ENCODE assay signal across 1 cellular context in genomic region chr3:37052860-37053259, GRCh38.
TF ChIP-seq lines count a peak whose summit lies in the region.

No MANE protein-coding gene starts in this region.

TF ChIP-seq in HepG2, 621 proteins besides CTCF, POLR2A, EP300 and RAD21:
- no peak for TF ChIP-seq SMAD1 (CRISPR knock-in tag; IDR thresholded peaks at IDR 0.05; ENCODE audit: borderline replicate concordance, low read depth)
- TF ChIP-seq SIN3B (IDR thresholded peaks at IDR 0.05; ENCODE audit: low read length): no peak
- no peak for TF ChIP-seq PCBP2 (optimal IDR thresholded peaks at IDR 0.05; ENCODE audit: low read depth, low read length, poor library complexity, severe bottlenecking)
- no peak for TF ChIP-seq ZNF615 (CRISPR knock-in tag; IDR thresholded peaks at IDR 0.05; ENCODE audit: borderline replicate concordance)
- TF ChIP-seq, protein P1, sequence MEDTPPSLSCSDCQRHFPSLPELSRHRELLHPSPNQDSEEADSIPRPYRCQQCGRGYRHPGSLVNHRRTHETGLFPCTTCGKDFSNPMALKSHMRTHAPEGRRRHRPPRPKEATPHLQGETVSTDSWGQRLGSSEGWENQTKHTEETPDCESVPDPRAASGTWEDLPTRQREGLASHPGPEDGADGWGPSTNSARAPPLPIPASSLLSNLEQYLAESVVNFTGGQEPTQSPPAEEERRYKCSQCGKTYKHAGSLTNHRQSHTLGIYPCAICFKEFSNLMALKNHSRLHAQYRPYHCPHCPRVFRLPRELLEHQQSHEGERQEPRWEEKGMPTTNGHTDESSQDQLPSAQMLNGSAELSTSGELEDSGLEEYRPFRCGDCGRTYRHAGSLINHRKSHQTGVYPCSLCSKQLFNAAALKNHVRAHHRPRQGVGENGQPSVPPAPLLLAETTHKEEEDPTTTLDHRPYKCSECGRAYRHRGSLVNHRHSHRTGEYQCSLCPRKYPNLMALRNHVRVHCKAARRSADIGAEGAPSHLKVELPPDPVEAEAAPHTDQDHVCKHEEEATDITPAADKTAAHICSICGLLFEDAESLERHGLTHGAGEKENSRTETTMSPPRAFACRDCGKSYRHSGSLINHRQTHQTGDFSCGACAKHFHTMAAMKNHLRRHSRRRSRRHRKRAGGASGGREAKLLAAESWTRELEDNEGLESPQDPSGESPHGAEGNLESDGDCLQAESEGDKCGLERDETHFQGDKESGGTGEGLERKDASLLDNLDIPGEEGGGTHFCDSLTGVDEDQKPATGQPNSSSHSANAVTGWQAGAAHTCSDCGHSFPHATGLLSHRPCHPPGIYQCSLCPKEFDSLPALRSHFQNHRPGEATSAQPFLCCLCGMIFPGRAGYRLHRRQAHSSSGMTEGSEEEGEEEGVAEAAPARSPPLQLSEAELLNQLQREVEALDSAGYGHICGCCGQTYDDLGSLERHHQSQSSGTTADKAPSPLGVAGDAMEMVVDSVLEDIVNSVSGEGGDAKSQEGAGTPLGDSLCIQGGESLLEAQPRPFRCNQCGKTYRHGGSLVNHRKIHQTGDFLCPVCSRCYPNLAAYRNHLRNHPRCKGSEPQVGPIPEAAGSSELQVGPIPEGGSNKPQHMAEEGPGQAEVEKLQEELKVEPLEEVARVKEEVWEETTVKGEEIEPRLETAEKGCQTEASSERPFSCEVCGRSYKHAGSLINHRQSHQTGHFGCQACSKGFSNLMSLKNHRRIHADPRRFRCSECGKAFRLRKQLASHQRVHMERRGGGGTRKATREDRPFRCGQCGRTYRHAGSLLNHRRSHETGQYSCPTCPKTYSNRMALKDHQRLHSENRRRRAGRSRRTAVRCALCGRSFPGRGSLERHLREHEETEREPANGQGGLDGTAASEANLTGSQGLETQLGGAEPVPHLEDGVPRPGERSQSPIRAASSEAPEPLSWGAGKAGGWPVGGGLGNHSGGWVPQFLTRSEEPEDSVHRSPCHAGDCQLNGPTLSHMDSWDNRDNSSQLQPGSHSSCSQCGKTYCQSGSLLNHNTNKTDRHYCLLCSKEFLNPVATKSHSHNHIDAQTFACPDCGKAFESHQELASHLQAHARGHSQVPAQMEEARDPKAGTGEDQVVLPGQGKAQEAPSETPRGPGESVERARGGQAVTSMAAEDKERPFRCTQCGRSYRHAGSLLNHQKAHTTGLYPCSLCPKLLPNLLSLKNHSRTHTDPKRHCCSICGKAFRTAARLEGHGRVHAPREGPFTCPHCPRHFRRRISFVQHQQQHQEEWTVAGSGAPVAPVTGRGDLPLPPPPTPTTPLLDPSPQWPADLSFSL (CRISPR knock-in tag; IDR thresholded peaks at IDR 0.05): no peak
- no peak for TF ChIP-seq NBN (conservative IDR thresholded peaks at IDR 0.05)
- TF ChIP-seq, protein P2, sequence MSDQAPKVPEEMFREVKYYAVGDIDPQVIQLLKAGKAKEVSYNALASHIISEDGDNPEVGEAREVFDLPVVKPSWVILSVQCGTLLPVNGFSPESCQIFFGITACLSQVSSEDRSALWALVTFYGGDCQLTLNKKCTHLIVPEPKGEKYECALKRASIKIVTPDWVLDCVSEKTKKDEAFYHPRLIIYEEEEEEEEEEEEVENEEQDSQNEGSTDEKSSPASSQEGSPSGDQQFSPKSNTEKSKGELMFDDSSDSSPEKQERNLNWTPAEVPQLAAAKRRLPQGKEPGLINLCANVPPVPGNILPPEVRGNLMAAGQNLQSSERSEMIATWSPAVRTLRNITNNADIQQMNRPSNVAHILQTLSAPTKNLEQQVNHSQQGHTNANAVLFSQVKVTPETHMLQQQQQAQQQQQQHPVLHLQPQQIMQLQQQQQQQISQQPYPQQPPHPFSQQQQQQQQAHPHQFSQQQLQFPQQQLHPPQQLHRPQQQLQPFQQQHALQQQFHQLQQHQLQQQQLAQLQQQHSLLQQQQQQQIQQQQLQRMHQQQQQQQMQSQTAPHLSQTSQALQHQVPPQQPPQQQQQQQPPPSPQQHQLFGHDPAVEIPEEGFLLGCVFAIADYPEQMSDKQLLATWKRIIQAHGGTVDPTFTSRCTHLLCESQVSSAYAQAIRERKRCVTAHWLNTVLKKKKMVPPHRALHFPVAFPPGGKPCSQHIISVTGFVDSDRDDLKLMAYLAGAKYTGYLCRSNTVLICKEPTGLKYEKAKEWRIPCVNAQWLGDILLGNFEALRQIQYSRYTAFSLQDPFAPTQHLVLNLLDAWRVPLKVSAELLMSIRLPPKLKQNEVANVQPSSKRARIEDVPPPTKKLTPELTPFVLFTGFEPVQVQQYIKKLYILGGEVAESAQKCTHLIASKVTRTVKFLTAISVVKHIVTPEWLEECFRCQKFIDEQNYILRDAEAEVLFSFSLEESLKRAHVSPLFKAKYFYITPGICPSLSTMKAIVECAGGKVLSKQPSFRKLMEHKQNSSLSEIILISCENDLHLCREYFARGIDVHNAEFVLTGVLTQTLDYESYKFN (CRISPR knock-in tag; conservative IDR thresholded peaks at IDR 0.05): no peak
- TF ChIP-seq ZNF253 (CRISPR knock-in tag; IDR thresholded peaks at IDR 0.05; ENCODE audit: borderline replicate concordance): no peak
- no peak for TF ChIP-seq ZNF776 (CRISPR knock-in tag; IDR thresholded peaks at IDR 0.05)
- no peak for TF ChIP-seq NFYC (CRISPR knock-in tag; IDR thresholded peaks at IDR 0.05)
- TF ChIP-seq, protein P3, sequence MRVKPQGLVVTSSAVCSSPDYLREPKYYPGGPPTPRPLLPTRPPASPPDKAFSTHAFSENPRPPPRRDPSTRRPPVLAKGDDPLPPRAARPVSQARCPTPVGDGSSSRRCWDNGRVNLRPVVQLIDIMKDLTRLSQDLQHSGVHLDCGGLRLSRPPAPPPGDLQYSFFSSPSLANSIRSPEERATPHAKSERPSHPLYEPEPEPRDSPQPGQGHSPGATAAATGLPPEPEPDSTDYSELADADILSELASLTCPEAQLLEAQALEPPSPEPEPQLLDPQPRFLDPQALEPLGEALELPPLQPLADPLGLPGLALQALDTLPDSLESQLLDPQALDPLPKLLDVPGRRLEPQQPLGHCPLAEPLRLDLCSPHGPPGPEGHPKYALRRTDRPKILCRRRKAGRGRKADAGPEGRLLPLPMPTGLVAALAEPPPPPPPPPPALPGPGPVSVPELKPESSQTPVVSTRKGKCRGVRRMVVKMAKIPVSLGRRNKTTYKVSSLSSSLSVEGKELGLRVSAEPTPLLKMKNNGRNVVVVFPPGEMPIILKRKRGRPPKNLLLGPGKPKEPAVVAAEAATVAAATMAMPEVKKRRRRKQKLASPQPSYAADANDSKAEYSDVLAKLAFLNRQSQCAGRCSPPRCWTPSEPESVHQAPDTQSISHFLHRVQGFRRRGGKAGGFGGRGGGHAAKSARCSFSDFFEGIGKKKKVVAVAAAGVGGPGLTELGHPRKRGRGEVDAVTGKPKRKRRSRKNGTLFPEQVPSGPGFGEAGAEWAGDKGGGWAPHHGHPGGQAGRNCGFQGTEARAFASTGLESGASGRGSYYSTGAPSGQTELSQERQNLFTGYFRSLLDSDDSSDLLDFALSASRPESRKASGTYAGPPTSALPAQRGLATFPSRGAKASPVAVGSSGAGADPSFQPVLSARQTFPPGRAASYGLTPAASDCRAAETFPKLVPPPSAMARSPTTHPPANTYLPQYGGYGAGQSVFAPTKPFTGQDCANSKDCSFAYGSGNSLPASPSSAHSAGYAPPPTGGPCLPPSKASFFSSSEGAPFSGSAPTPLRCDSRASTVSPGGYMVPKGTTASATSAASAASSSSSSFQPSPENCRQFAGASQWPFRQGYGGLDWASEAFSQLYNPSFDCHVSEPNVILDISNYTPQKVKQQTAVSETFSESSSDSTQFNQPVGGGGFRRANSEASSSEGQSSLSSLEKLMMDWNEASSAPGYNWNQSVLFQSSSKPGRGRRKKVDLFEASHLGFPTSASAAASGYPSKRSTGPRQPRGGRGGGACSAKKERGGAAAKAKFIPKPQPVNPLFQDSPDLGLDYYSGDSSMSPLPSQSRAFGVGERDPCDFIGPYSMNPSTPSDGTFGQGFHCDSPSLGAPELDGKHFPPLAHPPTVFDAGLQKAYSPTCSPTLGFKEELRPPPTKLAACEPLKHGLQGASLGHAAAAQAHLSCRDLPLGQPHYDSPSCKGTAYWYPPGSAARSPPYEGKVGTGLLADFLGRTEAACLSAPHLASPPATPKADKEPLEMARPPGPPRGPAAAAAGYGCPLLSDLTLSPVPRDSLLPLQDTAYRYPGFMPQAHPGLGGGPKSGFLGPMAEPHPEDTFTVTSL (CRISPR knock-in tag; IDR thresholded peaks at IDR 0.05; ENCODE audit: borderline replicate concordance): no peak
- no peak for TF ChIP-seq KDM1A (CRISPR knock-in tag; IDR thresholded peaks at IDR 0.05)
- TF ChIP-seq ZSCAN9 (CRISPR knock-in tag; IDR thresholded peaks at IDR 0.05; ENCODE audit: borderline replicate concordance): no peak
- no peak for TF ChIP-seq SRSF4 (IDR thresholded peaks at IDR 0.05; ENCODE audit: low read depth, low read length, poor library complexity, severe bottlenecking)
- TF ChIP-seq FOXO4 (CRISPR knock-in tag; conservative IDR thresholded peaks at IDR 0.05): no peak
- no peak for TF ChIP-seq CERS6 (CRISPR knock-in tag; IDR thresholded peaks at IDR 0.05)
- TF ChIP-seq MBNL3 (CRISPR knock-in tag; conservative IDR thresholded peaks at IDR 0.05): no peak
- no peak for TF ChIP-seq ZFP62 (CRISPR knock-in tag; IDR thresholded peaks at IDR 0.05)
